Comparison of ENCODE assay signal across 1 cellular context in genomic region chr4:78136109-78137081, GRCh38.
TF ChIP-seq lines count a peak whose summit lies in the region.

No MANE protein-coding gene starts in this region.

TF ChIP-seq in HepG2, 621 proteins besides CTCF, POLR2A, EP300 and RAD21 (continued from another document and continues in another):
- TF ChIP-seq SNAI1 (CRISPR knock-in tag; IDR thresholded peaks at IDR 0.05; ENCODE audit: borderline replicate concordance), result no peak
- TF ChIP-seq MLX (CRISPR knock-in tag; IDR thresholded peaks at IDR 0.05), result no peak
- peak; percentile 24; the same call in 1 of the 2 replicates for TF ChIP-seq BHLHE40 (IDR thresholded peaks at IDR 0.05; ENCODE audit: low read length)
- no peak for TF ChIP-seq ZNF460 (CRISPR knock-in tag; IDR thresholded peaks at IDR 0.05; ENCODE audit: borderline replicate concordance)
- peak; percentile 90 for TF ChIP-seq NFE2L2 (IDR thresholded peaks at IDR 0.05; ENCODE audit: low read length)
- TF ChIP-seq ARID3A (IDR thresholded peaks at IDR 0.05; ENCODE audit: low read depth, low read length), result peak; percentile 69
- no peak for TF ChIP-seq MAF1 (CRISPR knock-in tag; IDR thresholded peaks at IDR 0.05; ENCODE audit: borderline replicate concordance)
- no peak for TF ChIP-seq FOXA1 (IDR thresholded peaks at IDR 0.05)
- TF ChIP-seq FOXA1 (CRISPR knock-in tag; IDR thresholded peaks at IDR 0.05), result peak; percentile 61
- TF ChIP-seq ZNF710 (CRISPR knock-in tag; IDR thresholded peaks at IDR 0.05; ENCODE audit: borderline replicate concordance), result no peak
- TF ChIP-seq RXRA (CRISPR knock-in tag; IDR thresholded peaks at IDR 0.05), result peak; percentile 87; the same call in 1 of the 2 replicates
- TF ChIP-seq SIX1 (CRISPR knock-in tag; IDR thresholded peaks at IDR 0.05; ENCODE audit: borderline replicate concordance), result peak; percentile 53; the same call in 1 of the 2 replicates
- TF ChIP-seq TAF1 (CRISPR knock-in tag; IDR thresholded peaks at IDR 0.05), result peak; percentile 41; the same call in 1 of the 2 replicates
- TF ChIP-seq ZNF672 (CRISPR knock-in tag; IDR thresholded peaks at IDR 0.05), result 0 out of 2 replicates have a peak, but pooled peaks have one; percentile 91
- TF ChIP-seq MAX (IDR thresholded peaks at IDR 0.05), result peak; percentile 17; the same call in 1 of the 2 replicates
- TF ChIP-seq HMGXB4 (CRISPR knock-in tag; IDR thresholded peaks at IDR 0.05; ENCODE audit: borderline replicate concordance in 1 of 2, low read depth in 1 of 2), result peak in 1 of 2 experiments; percentile 6; a peak in 1 of 4 replicates
- TF ChIP-seq ZNF614 (CRISPR knock-in tag; IDR thresholded peaks at IDR 0.05; ENCODE audit: borderline replicate concordance), result peak; percentile 28; the same call in 1 of the 2 replicates
- TF ChIP-seq CCDC6 (CRISPR knock-in tag; IDR thresholded peaks at IDR 0.05), result no peak
- TF ChIP-seq, protein P1, sequence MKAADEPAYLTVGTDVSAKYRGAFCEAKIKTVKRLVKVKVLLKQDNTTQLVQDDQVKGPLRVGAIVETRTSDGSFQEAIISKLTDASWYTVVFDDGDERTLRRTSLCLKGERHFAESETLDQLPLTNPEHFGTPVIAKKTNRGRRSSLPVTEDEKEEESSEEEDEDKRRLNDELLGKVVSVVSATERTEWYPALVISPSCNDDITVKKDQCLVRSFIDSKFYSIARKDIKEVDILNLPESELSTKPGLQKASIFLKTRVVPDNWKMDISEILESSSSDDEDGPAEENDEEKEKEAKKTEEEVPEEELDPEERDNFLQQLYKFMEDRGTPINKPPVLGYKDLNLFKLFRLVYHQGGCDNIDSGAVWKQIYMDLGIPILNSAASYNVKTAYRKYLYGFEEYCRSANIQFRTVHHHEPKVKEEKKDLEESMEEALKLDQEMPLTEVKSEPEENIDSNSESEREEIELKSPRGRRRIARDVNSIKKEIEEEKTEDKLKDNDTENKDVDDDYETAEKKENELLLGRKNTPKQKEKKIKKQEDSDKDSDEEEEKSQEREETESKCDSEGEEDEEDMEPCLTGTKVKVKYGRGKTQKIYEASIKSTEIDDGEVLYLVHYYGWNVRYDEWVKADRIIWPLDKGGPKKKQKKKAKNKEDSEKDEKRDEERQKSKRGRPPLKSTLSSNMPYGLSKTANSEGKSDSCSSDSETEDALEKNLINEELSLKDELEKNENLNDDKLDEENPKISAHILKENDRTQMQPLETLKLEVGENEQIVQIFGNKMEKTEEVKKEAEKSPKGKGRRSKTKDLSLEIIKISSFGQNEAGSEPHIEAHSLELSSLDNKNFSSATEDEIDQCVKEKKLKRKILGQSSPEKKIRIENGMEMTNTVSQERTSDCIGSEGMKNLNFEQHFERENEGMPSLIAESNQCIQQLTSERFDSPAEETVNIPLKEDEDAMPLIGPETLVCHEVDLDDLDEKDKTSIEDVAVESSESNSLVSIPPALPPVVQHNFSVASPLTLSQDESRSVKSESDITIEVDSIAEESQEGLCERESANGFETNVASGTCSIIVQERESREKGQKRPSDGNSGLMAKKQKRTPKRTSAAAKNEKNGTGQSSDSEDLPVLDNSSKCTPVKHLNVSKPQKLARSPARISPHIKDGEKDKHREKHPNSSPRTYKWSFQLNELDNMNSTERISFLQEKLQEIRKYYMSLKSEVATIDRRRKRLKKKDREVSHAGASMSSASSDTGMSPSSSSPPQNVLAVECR (CRISPR knock-in tag; IDR thresholded peaks at IDR 0.05; ENCODE audit: borderline replicate concordance), result peak; percentile 37; the same call in 1 of the 2 replicates
- TF ChIP-seq ADNP (CRISPR knock-in tag; IDR thresholded peaks at IDR 0.05), result peak; percentile 71; the same call in 1 of the 2 replicates
- no peak for TF ChIP-seq ZNF230 (CRISPR knock-in tag; IDR thresholded peaks at IDR 0.05)
- TF ChIP-seq HNF4G (IDR thresholded peaks at IDR 0.05; ENCODE audit: borderline replicate concordance, low read depth, low read length), result peak; percentile 11; the same call in 1 of the 2 replicates
- TF ChIP-seq HNF4G (CRISPR knock-in tag; IDR thresholded peaks at IDR 0.05; ENCODE audit: borderline replicate concordance, low read depth), result no peak
- peak; percentile 19; the same call in 1 of the 2 replicates for TF ChIP-seq KMT2B (CRISPR knock-in tag; IDR thresholded peaks at IDR 0.05)
- peak; percentile 98 for TF ChIP-seq RXRB (CRISPR knock-in tag; IDR thresholded peaks at IDR 0.05; ENCODE audit: borderline replicate concordance)
- TF ChIP-seq ZNF430 (CRISPR knock-in tag; IDR thresholded peaks at IDR 0.05), result 0 out of 2 replicates have a peak, but pooled peaks have one; percentile 43
- peak; percentile 60; the same call in 1 of the 2 replicates for TF ChIP-seq POGZ (CRISPR knock-in tag; IDR thresholded peaks at IDR 0.05)
- no peak for TF ChIP-seq SIN3B (IDR thresholded peaks at IDR 0.05; ENCODE audit: low read length)
- TF ChIP-seq ZNF12 (CRISPR knock-in tag; IDR thresholded peaks at IDR 0.05), result no peak; the same call in 1 of the 2 replicates
- peak; percentile 68; the same call in 1 of the 2 replicates for TF ChIP-seq NCOR1 (IDR thresholded peaks at IDR 0.05; ENCODE audit: borderline replicate concordance, low read length)
- TF ChIP-seq, protein P2, sequence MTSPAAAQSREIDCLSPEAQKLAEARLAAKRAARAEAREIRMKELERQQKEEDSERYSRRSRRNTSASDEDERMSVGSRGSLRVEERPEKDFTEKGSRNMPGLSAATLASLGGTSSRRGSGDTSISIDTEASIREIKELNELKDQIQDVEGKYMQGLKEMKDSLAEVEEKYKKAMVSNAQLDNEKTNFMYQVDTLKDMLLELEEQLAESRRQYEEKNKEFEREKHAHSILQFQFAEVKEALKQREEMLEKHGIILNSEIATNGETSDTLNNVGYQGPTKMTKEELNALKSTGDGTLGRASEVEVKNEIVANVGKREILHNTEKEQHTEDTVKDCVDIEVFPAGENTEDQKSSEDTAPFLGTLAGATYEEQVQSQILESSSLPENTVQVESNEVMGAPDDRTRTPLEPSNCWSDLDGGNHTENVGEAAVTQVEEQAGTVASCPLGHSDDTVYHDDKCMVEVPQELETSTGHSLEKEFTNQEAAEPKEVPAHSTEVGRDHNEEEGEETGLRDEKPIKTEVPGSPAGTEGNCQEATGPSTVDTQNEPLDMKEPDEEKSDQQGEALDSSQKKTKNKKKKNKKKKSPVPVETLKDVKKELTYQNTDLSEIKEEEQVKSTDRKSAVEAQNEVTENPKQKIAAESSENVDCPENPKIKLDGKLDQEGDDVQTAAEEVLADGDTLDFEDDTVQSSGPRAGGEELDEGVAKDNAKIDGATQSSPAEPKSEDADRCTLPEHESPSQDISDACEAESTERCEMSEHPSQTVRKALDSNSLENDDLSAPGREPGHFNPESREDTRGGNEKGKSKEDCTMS (CRISPR knock-in tag; conservative IDR thresholded peaks at IDR 0.05), result no peak
- TF ChIP-seq KDM1A (CRISPR knock-in tag; IDR thresholded peaks at IDR 0.05), result 0 out of 2 replicates have a peak, but pooled peaks have one; percentile 9
- TF ChIP-seq KAT8 (CRISPR knock-in tag; IDR thresholded peaks at IDR 0.05), result peak; percentile 40; the same call in 1 of the 2 replicates
- TF ChIP-seq TSC22D2 (CRISPR knock-in tag; IDR thresholded peaks at IDR 0.05; ENCODE audit: borderline replicate concordance), result no peak
- 0 out of 2 replicates have a peak, but pooled peaks have one; percentile 14 for TF ChIP-seq ZFP36L1 (CRISPR knock-in tag; IDR thresholded peaks at IDR 0.05)
- TF ChIP-seq, protein P3, sequence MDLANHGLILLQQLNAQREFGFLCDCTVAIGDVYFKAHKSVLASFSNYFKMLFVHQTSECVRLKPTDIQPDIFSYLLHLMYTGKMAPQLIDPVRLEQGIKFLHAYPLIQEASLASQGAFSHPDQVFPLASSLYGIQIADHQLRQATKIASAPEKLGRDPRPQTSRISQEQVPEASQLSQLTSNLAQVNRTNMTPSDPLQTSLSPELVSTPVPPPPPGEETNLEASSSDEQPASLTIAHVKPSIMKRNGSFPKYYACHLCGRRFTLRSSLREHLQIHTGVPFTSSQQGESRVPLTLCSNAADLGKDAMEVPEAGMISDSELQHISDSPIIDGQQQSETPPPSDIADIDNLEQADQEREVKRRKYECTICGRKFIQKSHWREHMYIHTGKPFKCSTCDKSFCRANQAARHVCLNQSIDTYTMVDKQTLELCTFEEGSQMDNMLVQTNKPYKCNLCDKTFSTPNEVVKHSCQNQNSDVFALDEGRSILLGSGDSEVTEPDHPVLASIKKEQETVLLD (CRISPR knock-in tag; IDR thresholded peaks at IDR 0.05; ENCODE audit: low read depth), result no peak
- TF ChIP-seq MXI1 (IDR thresholded peaks at IDR 0.05; ENCODE audit: borderline replicate concordance, low read depth, low read length), result no peak
- TF ChIP-seq SP140L (CRISPR knock-in tag; IDR thresholded peaks at IDR 0.05; ENCODE audit: borderline replicate concordance), result 0 out of 2 replicates have a peak, but pooled peaks have one; percentile 20
- TF ChIP-seq, protein P4, sequence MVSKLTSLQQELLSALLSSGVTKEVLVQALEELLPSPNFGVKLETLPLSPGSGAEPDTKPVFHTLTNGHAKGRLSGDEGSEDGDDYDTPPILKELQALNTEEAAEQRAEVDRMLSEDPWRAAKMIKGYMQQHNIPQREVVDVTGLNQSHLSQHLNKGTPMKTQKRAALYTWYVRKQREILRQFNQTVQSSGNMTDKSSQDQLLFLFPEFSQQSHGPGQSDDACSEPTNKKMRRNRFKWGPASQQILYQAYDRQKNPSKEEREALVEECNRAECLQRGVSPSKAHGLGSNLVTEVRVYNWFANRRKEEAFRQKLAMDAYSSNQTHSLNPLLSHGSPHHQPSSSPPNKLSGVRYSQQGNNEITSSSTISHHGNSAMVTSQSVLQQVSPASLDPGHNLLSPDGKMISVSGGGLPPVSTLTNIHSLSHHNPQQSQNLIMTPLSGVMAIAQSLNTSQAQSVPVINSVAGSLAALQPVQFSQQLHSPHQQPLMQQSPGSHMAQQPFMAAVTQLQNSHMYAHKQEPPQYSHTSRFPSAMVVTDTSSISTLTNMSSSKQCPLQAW (CRISPR knock-in tag; IDR thresholded peaks at IDR 0.05), result peak; percentile 64
- 0 out of 2 replicates have a peak, but pooled peaks have one; percentile 70 for TF ChIP-seq JUNB (CRISPR knock-in tag; IDR thresholded peaks at IDR 0.05; ENCODE audit: borderline replicate concordance)
- TF ChIP-seq ZNF724P (CRISPR knock-in tag; IDR thresholded peaks at IDR 0.05; ENCODE audit: borderline replicate concordance), result no peak
- TF ChIP-seq ZNF331 (CRISPR knock-in tag; IDR thresholded peaks at IDR 0.05), result peak; percentile 54; the same call in 1 of the 2 replicates
- TF ChIP-seq TOE1 (CRISPR knock-in tag; IDR thresholded peaks at IDR 0.05), result no peak
